Comparison of ENCODE assay signal across 1 cellular context in genomic region chr17:50550661-50551432, GRCh38.
TF ChIP-seq lines count a peak whose summit lies in the region.

No MANE protein-coding gene starts in this region.

TF ChIP-seq in K562, 482 proteins besides CTCF, POLR2A, EP300 and RAD21 (continued from another document):
- TF ChIP-seq ZNF830 (CRISPR knock-in tag; IDR thresholded peaks at IDR 0.05) = no peak
- TF ChIP-seq HCFC1 (IDR thresholded peaks at IDR 0.05; ENCODE audit: low read depth, low read length) = peak; percentile 16; the same call in 1 of the 2 replicates
- no peak for TF ChIP-seq BMI1 (IDR thresholded peaks at IDR 0.05; ENCODE audit: low read length)
- TF ChIP-seq TFAP4 (CRISPR knock-in tag; IDR thresholded peaks at IDR 0.05; ENCODE audit: borderline replicate concordance) = peak; percentile 73; the same call in 1 of the 2 replicates
- TF ChIP-seq ZNF133 (CRISPR knock-in tag; IDR thresholded peaks at IDR 0.05) = no peak
- TF ChIP-seq MBD1 (CRISPR knock-in tag; IDR thresholded peaks at IDR 0.05) = no peak
- TF ChIP-seq ELF1 (tag; IDR thresholded peaks at IDR 0.05) = no peak
- no peak for TF ChIP-seq FOXP4 (CRISPR knock-in tag; IDR thresholded peaks at IDR 0.05; ENCODE audit: borderline replicate concordance)
- TF ChIP-seq MAZ (CRISPR knock-in tag; conservative IDR thresholded peaks at IDR 0.05 in 1 of 2, IDR thresholded peaks at IDR 0.05 in 1 of 2) = peak; percentile 49 to 61; a peak in 3 of 4 replicates
- no peak for TF ChIP-seq ZNF717 (CRISPR knock-in tag; IDR thresholded peaks at IDR 0.05)
- peak; percentile 48; the same call in 1 of the 2 replicates for TF ChIP-seq CREM (IDR thresholded peaks at IDR 0.05; ENCODE audit: low read depth)
- TF ChIP-seq CSDE1 (IDR thresholded peaks at IDR 0.05) = no peak
- no peak for TF ChIP-seq ZNF398 (CRISPR knock-in tag; IDR thresholded peaks at IDR 0.05)
- TF ChIP-seq ETV6 (IDR thresholded peaks at IDR 0.05; ENCODE audit: borderline replicate concordance in 1 of 2, low read depth in 2 of 2, low read length in 1 of 2) = no peak
- TF ChIP-seq ETV6 (CRISPR knock-in tag; IDR thresholded peaks at IDR 0.05; ENCODE audit: borderline replicate concordance) = no peak
- TF ChIP-seq ARID2 (IDR thresholded peaks at IDR 0.05) = peak; percentile 75; the same call in 1 of the 2 replicates
- no peak for TF ChIP-seq CEBPZ (IDR thresholded peaks at IDR 0.05; ENCODE audit: borderline replicate concordance, low read depth, low read length)
- TF ChIP-seq ZNF766 (CRISPR knock-in tag; conservative IDR thresholded peaks at IDR 0.05) = no peak
- TF ChIP-seq ZNF282 (CRISPR knock-in tag; IDR thresholded peaks at IDR 0.05) = 0 out of 2 replicates have a peak, but pooled peaks have one; percentile 43
- no peak for TF ChIP-seq PYGO2 (tag; IDR thresholded peaks at IDR 0.05)
